In genomic region chr3:5122030-5122740, GRCh38 we compare ENCODE assay signal across 8 cellular contexts. TPM values are rescaled to one million over a fixed set of nuclear protein-coding genes. Genes with fewer than 3 reads are reported as not detected.
A peak's percentile ranks its signal among the peaks of the same experiment; 100 is the strongest.
DNase-seq lines count a peak whose midpoint lies in the region; ATAC-seq and TF ChIP-seq lines count a peak whose summit lies in the region.

Gene ARL8B, plus strand, starts transcription at chr3:5122292. Its CDS starts 174 bp downstream, at chr3:5122466.

- H3K27me3 ChIP-seq in right lobe of liver: no peaks in the 10 kb centered on the region

- 0% methylated on average over 10 of the region's 74 CpGs for WGBS in right lobe of liver (ENCODE audit: insufficient coverage, low coverage, low lambda C conversion rate, missing lambda C conversion rate)

- intact Hi-C loops in right lobe of liver (cut with DNase I): no loop called here

- DNase-seq in C1 segment of cervical spinal cord (lab: John Stamatoyannopoulos, UW): peak; percentile 31 to 90 (median 81)
- DNase-seq in NCI-H748 treated with DMSO at 0.1 percent for 48 hours (lab: John Stamatoyannopoulos, UW): peak; percentile 24
- DNase-seq in activated CD4-positive, alpha-beta T cell treated with anti-CD3 and anti-CD28 coated beads, Interleukin-2, amount 50 U/mL, for 48 hours: peak; percentile 92 to 95
- DNase-seq in dermis microvascular lymphatic vessel endothelial cell (ENCODE audit: low read depth in 2 of 2): peak; percentile 58 to 89
- DNase-seq in right lobe of liver: peak; percentile 92 to 94 (median 93)
- DNase-seq in stimulated activated CD4-positive, alpha-beta T cell treated with anti-CD3 and anti-CD28 coated beads, Interleukin-4, amount 100 ng/mL, for 24 hours: peak; percentile 92

- TF ChIP-seq CTCF in right lobe of liver (IDR thresholded peaks at IDR 0.05): peak; percentile 97 to 100 (median 98)

- H3K36me3 ChIP-seq in right lobe of liver: no peaks in the 10 kb centered on the region

- H3K4me1 ChIP-seq in right lobe of liver: peaks cover 0 to 27% (median 8%) of the 10 kb centered on the region in 4 donors

- peak within 1 kb of the TSS; percentile 86 to 99 (median 88) for H3K27ac ChIP-seq in right lobe of liver

- peak; percentile 99 for ATAC-seq in HG03432 (IDR thresholded peaks at IDR 0.05; ENCODE audit: unreplicated experiment)
- peak; percentile 96 to 99 (median 99) for ATAC-seq in right lobe of liver

- TF ChIP-seq POLR2A in GM19193 (IDR thresholded peaks at IDR 0.05; ENCODE audit: extremely low read depth, insufficient read depth, insufficient read length): peak; percentile 91
- peak; percentile 81 for TF ChIP-seq POLR2A in right lobe of liver (IDR thresholded peaks at IDR 0.05)

- peak within 1 kb of the TSS; percentile 95 to 100 (median 100) for H3K4me3 ChIP-seq in right lobe of liver

- no peaks in the 10 kb centered on the region for H3K9me3 ChIP-seq in right lobe of liver

RNA-seq across cellular contexts. Expression of gene ARL8B, which starts in this region (rescaled TPM):
- 43.5 and 58.0 TPM in 2 replicates for total RNA-seq in dermis microvascular lymphatic vessel endothelial cell
- 10 to 100 TPM; 20.0 to 33.1 (median 26.7) TPM for total RNA-seq in right lobe of liver

Comparison
In these comparisons a context has a peak if more than half of its experiments do, and no peak if none do; other contexts are left out.
1. Peak in every context shown above with its lines: DNase-seq, ATAC-seq, H3K4me3 ChIP-seq and H3K27ac ChIP-seq.
2. DNase-seq: peak in every context shown above with its lines; median percentile 94 in activated CD4-positive, alpha-beta T cell treated with anti-CD3 and anti-CD28 coated beads, Interleukin-2, amount 50 U/mL, for 48 hours; 93 in right lobe of liver; 92 in stimulated activated CD4-positive, alpha-beta T cell treated with anti-CD3 and anti-CD28 coated beads, Interleukin-4, amount 100 ng/mL, for 24 hours; 81 in C1 segment of cervical spinal cord; 74 in dermis microvascular lymphatic vessel endothelial cell; 24 in NCI-H748 treated with DMSO at 0.1 percent for 48 hours.